Comparison of ENCODE assay signal across 1 cellular context in the genomic region with DNA sequence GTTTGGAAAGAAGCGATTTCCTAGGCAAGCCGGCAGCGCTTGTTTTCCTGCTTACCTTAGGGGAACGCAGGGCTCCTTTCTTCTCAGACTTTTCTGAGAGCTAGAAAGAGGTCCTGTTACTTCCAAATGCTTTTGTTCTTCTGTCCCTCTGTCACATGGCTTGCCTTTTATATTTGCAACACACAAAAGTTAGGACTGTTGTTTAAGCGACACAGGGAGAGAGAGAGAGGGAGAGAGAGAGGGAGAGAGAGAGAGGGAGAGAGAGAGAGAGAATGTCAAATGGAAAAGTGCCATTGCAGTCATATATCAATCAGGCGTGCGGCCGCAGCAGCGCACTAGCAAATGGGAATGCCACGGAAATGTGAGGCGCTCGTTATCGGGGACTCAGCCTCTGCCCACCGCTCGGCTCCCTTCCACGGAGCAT.
TF ChIP-seq lines count a peak whose summit lies in the region.

Gene NDP, minus strand, starts transcription at position 142 of the 424 bp plus-strand sequence. CDS start 14,745 bp downstream, outside the sequence.

TF ChIP-seq in IMR-90, 13 proteins besides CTCF, POLR2A, EP300 and RAD21 (continued from another document):
- no peak for TF ChIP-seq MAZ (IDR thresholded peaks at IDR 0.05; ENCODE audit: borderline replicate concordance, low read depth, low read length)
